33 cellular contexts compared by ENCODE assay signal in the genomic region with DNA sequence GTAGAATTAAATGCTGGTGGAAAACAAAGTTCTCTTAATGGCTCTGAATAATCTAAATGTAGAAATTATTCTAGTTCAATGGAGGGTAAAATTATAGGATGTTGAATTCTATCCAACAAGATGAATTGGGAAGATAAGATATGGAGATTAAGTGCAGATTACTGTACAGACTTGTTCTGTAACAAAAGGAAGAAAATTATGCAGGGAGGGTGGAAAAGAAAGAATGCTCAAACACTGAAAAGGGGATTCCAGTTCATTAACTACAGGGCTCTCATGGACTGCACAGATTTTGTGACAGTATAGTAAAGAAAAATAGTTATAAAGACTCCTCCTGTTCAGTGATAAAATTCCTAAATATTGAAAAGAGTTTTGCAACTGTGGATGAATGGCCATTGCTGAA.
"Had no signal": no experiment of that assay in that cellular context is flagged by ENCODE, and none has a peak within 500 bp of the region (broad histone marks: within the 10 kb centered on the region; RNA-seq: fewer than 3 reads in every experiment).

No MANE protein-coding gene starts in this region.

- DNase-seq: activated B cell treated with CpG ODN at 0.5 μM for 24 hours; activated CD4-positive, alpha-beta T cell treated with anti-CD3 and anti-CD28 coated beads for 48 hours; activated CD4-positive, alpha-beta T cell treated with anti-CD3 and anti-CD28 coated beads, Interleukin-2, amount 50 U/mL, for 1 hour; activated CD4-positive, alpha-beta T cell treated with anti-CD3 and anti-CD28 coated beads, Interleukin-2, amount 50 U/mL, for 48 hours; activated CD8-positive, alpha-beta memory T cell treated with anti-CD3 and anti-CD28 coated beads for 24 hours; activated CD8-positive, alpha-beta T cell treated with anti-CD3 and anti-CD28 coated beads for 36 hours; activated effector memory CD4-positive, alpha-beta T cell treated with Interleukin-2 at 50 U/mL for 16 hours; activated gamma-delta T cell treated with Interleukin-2 at 50 U/mL for 16 hours; activated naive CD4-positive, alpha-beta T cell treated with anti-CD3 and anti-CD28 coated beads, Interleukin-2, amount 50 U/mL, for 16 hours; activated naive CD4-positive, alpha-beta T cell treated with Interleukin-2 at 50 U/mL for 16 hours; activated T-cell treated with anti-CD3 and anti-CD28 coated beads, Interleukin-2, amount 50 U/mL, for 4 hours; amniotic stem cell; anterior cingulate cortex; central memory CD4-positive, alpha-beta T cell; cerebellar nuclear complex; colonic mucosa; effector CD8-positive, alpha-beta T cell; foreskin fibroblast; head of caudate nucleus; T-helper 1 cell; T-helper 17 cell; T1000; WERI-Rb-1 had no signal

- H3K27me3 Mint-ChIP-seq: activated B cell treated with CpG ODN at 0.5 μM for 24 hours; activated CD8-positive, alpha-beta T cell treated with anti-CD3 and anti-CD28 coated beads for 36 hours; activated naive CD8-positive, alpha-beta T cell; activated T-helper 17 cell treated with anti-CD3 and anti-CD28 coated beads, Interleukin-2, amount 50 U/mL, for 72 hours; brain; T-helper 17 cell had no signal

- H3K36me3 ChIP-seq: breast epithelium, cardiac muscle cell, colonic mucosa, WERI-Rb-1 had no signal

- H3K4me1 Mint-ChIP-seq: activated B cell treated with CpG ODN at 0.5 μM for 24 hours; activated T-helper 17 cell treated with anti-CD3 and anti-CD28 coated beads, Interleukin-2, amount 50 U/mL, for 72 hours; T-helper 17 cell had no signal

- H3K27ac ChIP-seq: breast epithelium, cardiac muscle cell, colonic mucosa, epithelial cell of prostate, WERI-Rb-1 had no signal

- H3K9me3 ChIP-seq: breast epithelium, colonic mucosa had no signal

- H3K27me3 ChIP-seq: breast epithelium, cardiac muscle cell, colonic mucosa had no signal

- H3K4me3 Mint-ChIP-seq: activated B cell treated with CpG ODN at 0.5 μM for 24 hours; activated CD8-positive, alpha-beta T cell treated with anti-CD3 and anti-CD28 coated beads for 36 hours; activated naive CD8-positive, alpha-beta T cell; activated T-cell treated with anti-CD3 and anti-CD28 coated beads, Interleukin-2, amount 50 U/mL, for 4 hours; activated T-helper 17 cell treated with anti-CD3 and anti-CD28 coated beads, Interleukin-2, amount 50 U/mL, for 72 hours; T-helper 17 cell; T-helper 2 cell treated with Interferon-gamma antibody and Interleukin-4, amounts not matched to agents 5 μg/mL and 100 μg/mL, for 36 hours had no signal

- H3K4me1 ChIP-seq: breast epithelium, colonic mucosa had no signal

- H3K27ac Mint-ChIP-seq: activated B cell treated with CpG ODN at 0.5 μM for 24 hours; activated CD8-positive, alpha-beta T cell treated with anti-CD3 and anti-CD28 coated beads for 36 hours; activated naive CD8-positive, alpha-beta T cell; activated T-helper 17 cell treated with anti-CD3 and anti-CD28 coated beads, Interleukin-2, amount 50 U/mL, for 72 hours; T-helper 17 cell; T-helper 2 cell treated with Interferon-gamma antibody and Interleukin-4, amounts not matched to agents 5 μg/mL and 100 μg/mL, for 36 hours had no signal

- H3K36me3 Mint-ChIP-seq: activated naive CD8-positive, alpha-beta T cell; brain had no signal

- H3K4me3 ChIP-seq: breast epithelium, cardiac muscle cell, colonic mucosa had no signal

- FAIRE-seq: endometrium, endothelial cell of umbilical vein, frontal cortex had no signal

- H3K9me3 Mint-ChIP-seq: activated T-cell treated with anti-CD3 and anti-CD28 coated beads, Interleukin-2, amount 50 U/mL, for 4 hours; brain had no signal
